Comparison of ENCODE assay signal across 23 cellular contexts in genomic region chr6:163608060-163608752, GRCh38.
"Had no signal": no experiment of that assay in that cellular context is flagged by ENCODE, and none has a peak within 500 bp of the region (broad histone marks: within the 10 kb centered on the region; RNA-seq: fewer than 3 reads in every experiment).

No MANE protein-coding gene starts in this region.

- H3K4me1 ChIP-seq: breast epithelium, gastrocnemius medialis had no signal

- H3K4me1 Mint-ChIP-seq: central memory CD8-positive, alpha-beta T cell had no signal

- H3K36me3 Mint-ChIP-seq: activated CD4-positive, alpha-beta memory T cell treated with anti-CD3 and anti-CD28 coated beads for 36 hours; activated naive CD8-positive, alpha-beta T cell treated with anti-CD3 and anti-CD28 coated beads, Interleukin-2, amount 10 ng/mL, durations not matched to agents 7 days and 5 days; memory B cell had no signal

- H3K27me3 ChIP-seq: breast epithelium, dorsolateral prefrontal cortex, esophagus muscularis mucosa, gastrocnemius medialis, upper lobe of left lung had no signal

- H3K4me3 Mint-ChIP-seq: activated CD4-positive, alpha-beta memory T cell treated with anti-CD3 and anti-CD28 coated beads for 36 hours; activated naive CD4-positive, alpha-beta T cell treated with anti-CD3 and anti-CD28 coated beads for 36 hours; activated naive CD8-positive, alpha-beta T cell treated with anti-CD3 and anti-CD28 coated beads, Interleukin-2, amount 10 ng/mL, durations not matched to agents 7 days and 5 days; activated T-cell treated with anti-CD3 and anti-CD28 coated beads, Interleukin-2, amount 50 U/mL, for 72 hours; central memory CD8-positive, alpha-beta T cell; memory B cell; stimulated activated naive B cell treated with anti-CD40 and anti-IgM and Interleukin-4, amounts not matched to agents 10 μg/mL and 1 μg/mL and 100 μg/mL, for 72 hours; T-helper 1 cell treated with Interleukin-12 subunit alpha and Interleukin-12 subunit beta and Interleukin-4 antibody, amounts not matched to agents 30 μg/mL and 1 μg/mL, for 36 hours had no signal

- H3K9me3 Mint-ChIP-seq: activated naive CD8-positive, alpha-beta T cell treated with anti-CD3 and anti-CD28 coated beads, Interleukin-2, amount 10 ng/mL, durations not matched to agents 7 days and 5 days; central memory CD8-positive, alpha-beta T cell; effector memory CD8-positive, alpha-beta T cell; T-helper 1 cell treated with Interleukin-12 subunit alpha and Interleukin-12 subunit beta and Interleukin-4 antibody, amounts not matched to agents 30 μg/mL and 1 μg/mL, for 36 hours had no signal

- H3K36me3 ChIP-seq: breast epithelium, esophagus muscularis mucosa, gastrocnemius medialis, thoracic aorta, upper lobe of left lung had no signal

- H3K27ac ChIP-seq: breast epithelium, dorsolateral prefrontal cortex, esophagus muscularis mucosa, gastrocnemius medialis, thoracic aorta, upper lobe of left lung had no signal

- H3K4me3 ChIP-seq: breast epithelium, dorsolateral prefrontal cortex, esophagus muscularis mucosa, gastrocnemius medialis, mucosa of descending colon, thoracic aorta, upper lobe of left lung had no signal

- H3K9me3 ChIP-seq: breast epithelium, esophagus muscularis mucosa, gastrocnemius medialis, mucosa of descending colon, thoracic aorta, upper lobe of left lung had no signal

- H3K27ac Mint-ChIP-seq: activated CD4-positive, alpha-beta memory T cell treated with anti-CD3 and anti-CD28 coated beads for 36 hours; activated naive CD4-positive, alpha-beta T cell treated with anti-CD3 and anti-CD28 coated beads for 36 hours; activated naive CD8-positive, alpha-beta T cell treated with anti-CD3 and anti-CD28 coated beads, Interleukin-2, amount 10 ng/mL, durations not matched to agents 7 days and 5 days; activated T-cell treated with anti-CD3 and anti-CD28 coated beads, Interleukin-2, amount 50 U/mL, for 72 hours; memory B cell; stimulated activated naive B cell treated with anti-CD40 and anti-IgM and Interleukin-4, amounts not matched to agents 10 μg/mL and 1 μg/mL and 100 μg/mL, for 72 hours; T-helper 1 cell treated with Interleukin-12 subunit alpha and Interleukin-12 subunit beta and Interleukin-4 antibody, amounts not matched to agents 30 μg/mL and 1 μg/mL, for 36 hours had no signal

- DNase-seq: activated CD4-positive, alpha-beta memory T cell treated with anti-CD3 and anti-CD28 coated beads for 36 hours; activated CD4-positive, alpha-beta T cell treated with anti-CD3 and anti-CD28 coated beads for 4 hours; activated CD4-positive, CD25-positive, alpha-beta regulatory T cell; activated effector memory CD4-positive, alpha-beta T cell treated with Interleukin-2 at 50 U/mL for 16 hours; activated naive CD4-positive, alpha-beta T cell treated with anti-CD3 and anti-CD28 coated beads for 36 hours; activated naive CD8-positive, alpha-beta T cell treated with anti-CD3 and anti-CD28 coated beads, Interleukin-2, amount 10 ng/mL, durations not matched to agents 7 days and 5 days; activated T-cell treated with anti-CD3 and anti-CD28 coated beads, Interleukin-2, amount 50 U/mL, for 72 hours; amniotic stem cell; dorsolateral prefrontal cortex; effector memory CD8-positive, alpha-beta T cell; gastrocnemius medialis; mucosa of descending colon; small intestine; stimulated activated naive B cell treated with anti-CD40 and anti-IgM and Interleukin-4, amounts not matched to agents 10 μg/mL and 1 μg/mL and 100 μg/mL, for 72 hours; T1000 had no signal

- ATAC-seq: activated T-cell treated with anti-CD3 and anti-CD28 coated beads, Interleukin-2, amount 50 U/mL, for 72 hours; effector memory CD8-positive, alpha-beta T cell; gastrocnemius medialis; mucosa of descending colon; sciatic nerve; stimulated activated naive B cell treated with anti-CD40 and anti-IgM and Interleukin-4, amounts not matched to agents 10 μg/mL and 1 μg/mL and 100 μg/mL, for 72 hours had no signal

- H3K27me3 Mint-ChIP-seq: activated CD4-positive, alpha-beta memory T cell treated with anti-CD3 and anti-CD28 coated beads for 36 hours; central memory CD8-positive, alpha-beta T cell; memory B cell had no signal
